In genomic region chr2:58667137-58667774, GRCh38 we compare ENCODE assay signal across 27 cellular contexts.
"Had no signal": no experiment of that assay in that cellular context is flagged by ENCODE, and none has a peak within 500 bp of the region (broad histone marks: within the 10 kb centered on the region; RNA-seq: fewer than 3 reads in every experiment).

No MANE protein-coding gene starts in this region.

- DNase-seq: activated B cell treated with CpG ODN at 0.5 μM for 24 hours; activated CD4-positive, alpha-beta T cell treated with anti-CD3 and anti-CD28 coated beads, Interleukin-2, amount 50 U/mL, for 1 hour; activated CD8-positive, alpha-beta T cell treated with anti-CD3 and anti-CD28 coated beads for 36 hours; activated gamma-delta T cell treated with Interleukin-2 at 50 U/mL for 16 hours; activated naive CD4-positive, alpha-beta T cell treated with anti-CD3 and anti-CD28 coated beads, Interleukin-2, amount 50 U/mL, for 16 hours; activated T-cell treated with anti-CD3 and anti-CD28 coated beads, Interleukin-2, amount 50 U/mL, for 4 hours; amniotic stem cell; brain microvascular endothelial cell; caudate nucleus; cortex of kidney; endodermal cell; kidney glomerular epithelial cell; left lung; lower lobe of right lung; mesenchymal stem cell; natural killer cell; occipital lobe; psoas muscle; stimulated activated CD4-positive, alpha-beta T cell treated with anti-CD3 and anti-CD28 coated beads, Interleukin-15, amount 100 ng/mL, for 24 hours; stimulated activated CD4-positive, alpha-beta T cell treated with anti-CD3 and anti-CD28 coated beads, Interleukin-2, amount 100 ng/mL, for 24 hours; stimulated activated naive B cell treated with anti-CD40 and anti-IgM and Interleukin-4, amounts not matched to agents 10 μg/mL and 1 μg/mL and 100 μg/mL, for 72 hours; stomach; T-helper 9 cell had no signal

- H3K4me1 ChIP-seq: left lung, lower lobe of right lung, neural progenitor cell, parathyroid adenoma, psoas muscle, stomach, tibial nerve had no signal

- H3K36me3 ChIP-seq: brain microvascular endothelial cell, left lung, lower lobe of right lung, neural progenitor cell, stomach, tibial nerve had no signal

- H3K27me3 ChIP-seq: brain microvascular endothelial cell, left lung, neural progenitor cell, stomach, tibial nerve had no signal

- H3K9me3 ChIP-seq: lower lobe of right lung, psoas muscle had no signal

- ATAC-seq: activated CD8-positive, alpha-beta T cell treated with anti-CD3 and anti-CD28 coated beads for 36 hours; activated T-cell treated with anti-CD3 and anti-CD28 coated beads, Interleukin-2, amount 50 U/mL, for 4 hours; activated T-helper 17 cell treated with anti-CD3 and anti-CD28 coated beads, Interleukin-2, amount 50 U/mL, for 72 hours; left lung; lower lobe of right lung; psoas muscle; stimulated activated naive B cell treated with anti-CD40 and anti-IgM and Interleukin-4, amounts not matched to agents 10 μg/mL and 1 μg/mL and 100 μg/mL, for 72 hours had no signal

- H3K4me3 ChIP-seq: left lung, lower lobe of right lung, neural progenitor cell, psoas muscle, stomach, tibial nerve had no signal
